ENCODE assay signal across 9 cellular contexts in the genomic region with DNA sequence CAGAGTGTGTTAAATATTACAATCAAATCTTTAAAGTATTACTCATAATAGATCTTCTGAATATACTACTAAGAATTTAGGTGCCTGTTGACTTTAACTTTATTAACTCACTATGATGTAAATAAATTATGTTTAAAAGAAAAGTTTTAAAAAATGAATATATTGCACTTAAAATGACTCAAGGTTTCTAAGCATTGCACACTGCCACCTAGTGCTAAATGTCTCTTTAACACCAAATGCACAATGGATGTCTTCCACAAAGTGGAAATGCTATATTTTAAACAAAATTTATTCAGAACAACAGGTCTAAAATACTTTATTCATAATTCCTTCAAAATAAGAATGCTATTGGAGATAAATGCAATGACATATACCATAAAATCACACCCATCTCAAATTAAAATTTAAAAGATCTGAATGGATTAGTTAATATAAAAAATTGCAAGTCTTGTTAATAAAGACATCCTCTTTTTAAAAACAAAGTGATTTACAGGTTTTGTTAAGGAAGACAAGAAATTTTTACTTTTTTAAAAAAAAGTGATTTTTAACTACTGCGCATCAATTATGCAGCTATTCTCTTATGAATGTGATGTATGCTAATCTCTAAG. TPM values are rescaled to one million over a fixed set of nuclear protein-coding genes. Genes with fewer than 3 reads are reported as not detected.
DNase-seq lines count a peak whose midpoint lies in the region; ATAC-seq and TF ChIP-seq lines count a peak whose summit lies in the region.
"Had no signal": no experiment of that assay in that cellular context is flagged by ENCODE, and none has a peak within 500 bp of the region (broad histone marks: within the 10 kb centered on the region; RNA-seq: fewer than 3 reads in every experiment).

No MANE protein-coding gene starts in this region.

- intact Hi-C loops in mucosa of descending colon (cut with DNase I, micrococcal nuclease) = loop anchor here in 1 of 2 donors (10.0 kb wide), 1 partner anchor 716 kb away; no protein-coding TSS in a partner anchor

- TF ChIP-seq CTCF in GM12873 (IDR thresholded peaks at IDR 0.05; ENCODE audit: insufficient read depth, low read depth, low read length, missing control alignments) (peak; percentile 39), cardiac fibroblast (IDR thresholded peaks at IDR 0.05; ENCODE audit: low read depth, low read length) (peak; percentile 66), mucosa of descending colon (IDR thresholded peaks at IDR 0.05) (peak; percentile 28)

- H3K4me1 ChIP-seq in mucosa of descending colon (ENCODE audit: low read depth) = peaks cover 6% of the 10 kb centered on the region

- H3K4me3 ChIP-seq in cardiac fibroblast (replicated peaks in 1 of 2; ENCODE audit: low read depth in 2 of 2, low read length in 2 of 2) = no peak overlapping the region
- no peak overlapping the region for H3K4me3 ChIP-seq in mucosa of descending colon

- H3K36me3 ChIP-seq in mucosa of descending colon (ENCODE audit: low read depth) = no peaks in the 10 kb centered on the region

- DNase-seq in NCI-H1694 treated with DMSO at 0.1 percent for 48 hours (lab: John Stamatoyannopoulos, UW) (peak; percentile 2), cardiac fibroblast (ENCODE audit: low read depth in 2 of 2) (peak; percentile 77), mucosa of descending colon (peak in 1 of 3 donors; percentile 11), AG08395 (ENCODE audit: low spot score) (no peak), retina (no peak)

- H3K9me3 ChIP-seq in mucosa of descending colon = no peaks in the 10 kb centered on the region

- ATAC-seq in mucosa of descending colon (no peak), HG02623 (IDR thresholded peaks at IDR 0.05; ENCODE audit: unreplicated experiment) (no peak), GM21526 (IDR thresholded peaks at IDR 0.05; ENCODE audit: low FRiP score, unreplicated experiment) (no peak)
- ATAC-seq: T-cell had no signal

RNA-seq across cellular contexts. Expression of a gene that starts 5.5 kb away (rescaled TPM):
- total RNA-seq in mucosa of descending colon = 10 to 100 TPM; 22.2 to 27.3 (median 24.1) TPM

Comparison
In these comparisons a context has a peak if more than half of its experiments do, and no peak if none do; other contexts are left out.
1. DNase-seq: peak in NCI-H1694 treated with DMSO at 0.1 percent for 48 hours (single experiment) and cardiac fibroblast (2 of 2); none in AG08395 (single experiment) and retina (single experiment).
2. Peak in every context shown above with its lines, with median percentiles within 50 percentile points of each other: CTCF ChIP-seq.